In the genomic region with DNA sequence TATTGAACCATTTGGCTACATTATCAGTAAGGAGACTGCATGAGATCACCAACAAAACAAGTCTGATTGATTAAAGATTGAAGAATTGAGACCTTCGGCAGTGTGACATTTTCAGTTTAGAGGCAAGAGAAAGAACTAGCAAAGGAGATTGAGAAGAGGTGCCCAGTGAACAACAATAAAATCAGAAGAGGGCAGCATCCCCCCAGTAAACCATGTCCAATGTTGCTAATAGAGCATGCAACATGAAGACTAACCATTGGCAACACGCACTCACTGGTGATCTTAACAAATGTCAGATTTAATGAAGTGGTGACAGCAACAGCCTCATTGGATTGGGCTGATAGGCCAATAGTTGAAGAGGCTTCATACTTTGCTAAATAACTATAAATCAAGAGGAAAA, we compare ENCODE assay signal across 2 cellular contexts.
TF ChIP-seq lines count a peak whose summit lies in the region.

No MANE protein-coding gene starts in this region.

TF ChIP-seq in GM12878, 131 proteins besides CTCF, POLR2A, EP300 and RAD21:
- TF ChIP-seq STAT3 (IDR thresholded peaks at IDR 0.05; ENCODE audit: low read depth, low read length), result no peak
- TF ChIP-seq ETV6 (conservative IDR thresholded peaks at IDR 0.05 in 1 of 2, IDR thresholded peaks at IDR 0.05 in 1 of 2; ENCODE audit: borderline replicate concordance in 1 of 2, low read depth in 1 of 2), result no peak
- no peak for TF ChIP-seq ZBTB33 (IDR thresholded peaks at IDR 0.05)
- no peak for TF ChIP-seq KDM1A (IDR thresholded peaks at IDR 0.05; ENCODE audit: borderline replicate concordance)
- no peak for TF ChIP-seq PAX8 (IDR thresholded peaks at IDR 0.05)
- TF ChIP-seq SMC3 (IDR thresholded peaks at IDR 0.05; ENCODE audit: borderline replicate concordance, low read length), result no peak
- no peak for TF ChIP-seq SIX5 (IDR thresholded peaks at IDR 0.05; ENCODE audit: low read depth, low read length, severe bottlenecking)
- no peak for TF ChIP-seq MXI1 (IDR thresholded peaks at IDR 0.05; ENCODE audit: low read depth, low read length)
- TF ChIP-seq TAF1 (IDR thresholded peaks at IDR 0.05; ENCODE audit: borderline replicate concordance, low read depth, low read length), result no peak
- no peak for TF ChIP-seq NFIC (IDR thresholded peaks at IDR 0.05; ENCODE audit: low read depth, low read length)
TF ChIP-seq in GM12878: peak in this region for 0.

TF ChIP-seq in GM23338, 12 proteins besides CTCF, POLR2A, EP300 and RAD21:
- no peak for TF ChIP-seq ZNF114 (CRISPR knock-in tag; IDR thresholded peaks at IDR 0.05)
- no peak for TF ChIP-seq ZNF331 (CRISPR knock-in tag; IDR thresholded peaks at IDR 0.05; ENCODE audit: low read depth)
- TF ChIP-seq POLR2AphosphoS5 (IDR thresholded peaks at IDR 0.05; ENCODE audit: low read depth), result no peak
- no peak for TF ChIP-seq NANOG (IDR thresholded peaks at IDR 0.05; ENCODE audit: borderline replicate concordance)
- TF ChIP-seq STAT1 (IDR thresholded peaks at IDR 0.05; ENCODE audit: unreplicated experiment), result no peak
- no peak for TF ChIP-seq REST (IDR thresholded peaks at IDR 0.05; ENCODE audit: unreplicated experiment)
- TF ChIP-seq JUNB (IDR thresholded peaks at IDR 0.05; ENCODE audit: unreplicated experiment), result no peak
- no peak for TF ChIP-seq EZH2phosphoT487 (IDR thresholded peaks at IDR 0.05; ENCODE audit: unreplicated experiment)
- no peak for TF ChIP-seq EZH2 (IDR thresholded peaks at IDR 0.05; ENCODE audit: low read depth, unreplicated experiment)
